ENCODE assay signal across 37 cellular contexts in the genomic region with DNA sequence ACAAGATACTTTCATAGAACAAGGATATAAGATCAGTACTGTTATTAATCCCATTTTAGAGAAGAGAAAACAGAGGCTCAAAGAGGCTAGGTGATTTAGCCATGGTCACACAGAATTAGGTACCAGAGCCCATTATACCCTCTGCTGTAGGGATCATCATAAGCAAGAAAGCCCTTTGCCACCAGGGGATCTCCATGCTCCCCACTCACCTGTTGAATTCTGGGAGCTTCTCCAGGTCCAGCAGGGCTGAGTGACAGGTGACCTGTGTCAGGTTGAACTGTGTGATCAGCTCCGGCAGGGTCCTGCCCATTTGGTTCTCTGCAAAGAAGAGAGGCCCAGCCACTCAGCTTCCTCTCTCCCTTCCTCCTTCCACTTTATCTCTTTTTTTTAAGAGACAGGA. TPM values are rescaled to one million over a fixed set of nuclear protein-coding genes. Genes with fewer than 3 reads are reported as not detected.
DNase-seq lines count a peak whose midpoint lies in the region; ATAC-seq, FAIRE-seq and TF ChIP-seq lines count a peak whose summit lies in the region.
"Had no signal": no experiment of that assay in that cellular context is flagged by ENCODE, and none has a peak within 500 bp of the region (broad histone marks: within the 10 kb centered on the region; RNA-seq: fewer than 3 reads in every experiment).

No MANE protein-coding gene starts in this region.

- H3K4me3 Mint-ChIP-seq in activated CD4-positive, alpha-beta T cell treated with anti-CD3 and anti-CD28 coated beads, Interleukin-2, amount 10 ng/mL, durations not matched to agents 24 days and 14 days, result no peak overlapping the region
- H3K4me3 Mint-ChIP-seq: B cell; CD14-positive monocyte; CD4-positive, alpha-beta memory T cell; CD4-positive, alpha-beta T cell; CD4-positive, CD25-positive, alpha-beta regulatory T cell; CD8-positive, alpha-beta memory T cell; CD8-positive, alpha-beta T cell had no signal

- no peaks in the 10 kb centered on the region for H3K4me1 Mint-ChIP-seq in activated CD4-positive, alpha-beta T cell treated with anti-CD3 and anti-CD28 coated beads, Interleukin-2, amount 10 ng/mL, durations not matched to agents 24 days and 14 days
- H3K4me1 Mint-ChIP-seq: B cell; CD4-positive, alpha-beta memory T cell; CD8-positive, alpha-beta memory T cell had no signal

- no peak for ATAC-seq in HepG2
- no peak for ATAC-seq in right lobe of liver
- ATAC-seq in GM18907 (IDR thresholded peaks at IDR 0.05; ENCODE audit: unreplicated experiment), result no peak
- ATAC-seq: A549; CD8-positive, alpha-beta T cell had no signal

- H3K4me1 ChIP-seq in HepG2 (ENCODE audit: insufficient read depth, low read length) (peaks cover 23% of the 10 kb centered on the region), right lobe of liver (no peaks in the 10 kb centered on the region), HEK293 (ENCODE audit: control insufficient read depth, insufficient read depth, low read length) (no peaks in the 10 kb centered on the region), Karpas-422 (ENCODE audit: low read length) (peaks cover 6% of the 10 kb centered on the region), kidney (ENCODE audit: control insufficient read depth in 1 of 2, insufficient read depth in 1 of 2, low read depth in 1 of 2, low read length in 2 of 2) (peaks cover 7 to 15% of the 10 kb centered on the region in 2 donors)
- H3K4me1 ChIP-seq: BE2C, BLaER1, Caco-2 had no signal

- TF ChIP-seq RAD21 in HepG2 (CRISPR knock-in tag; IDR thresholded peaks at IDR 0.05), result no peak

- POLR2A ChIA-PET in HepG2 (lab: Yijun Ruan, JAX), result no interaction called here
- POLR2A ChIA-PET in HEK293 (lab: Yijun Ruan, JAX), result no interaction called here

- DNase-seq in HepG2 (ENCODE audit: low spot score), result no peak
- DNase-seq in right lobe of liver, result no peak
- peak; percentile 21 for DNase-seq in Karpas-422
- peak; percentile 4 for DNase-seq in kidney
- DNase-seq in activated CD4-positive, alpha-beta T cell treated with anti-CD3 and anti-CD28 coated beads, Interleukin-2, amount 10 ng/mL, durations not matched to agents 24 days and 14 days, result no peak
- no peak for DNase-seq in mucosa of gallbladder (ENCODE audit: low spot score)
- DNase-seq: 8988T; ACHN; AML-193; BE2C; C1 segment of cervical spinal cord; Caco-2; Calu3; CD4-positive, alpha-beta memory T cell; CD4-positive, alpha-beta T cell; CD4-positive, CD25-positive, alpha-beta regulatory T cell; CD8-positive, alpha-beta memory T cell; CD8-positive, alpha-beta T cell; COR-L47; DMS 273 treated with DMSO at 0.1 percent for 48 hours; DMS153; DMS53; DMS79; DMS79 treated with DMSO at 0.1 percent for 48 hours; DND-41; EL had no signal

- H3K4me3 ChIP-seq in HepG2 (replicated peaks in 1 of 3; ENCODE audit: insufficient read depth in 1 of 3, low read depth in 2 of 3, low read length in 3 of 3) (no peak overlapping the region), right lobe of liver (no peak overlapping the region), HEK293 (ENCODE audit: low read depth, low read length) (no peak overlapping the region), Karpas-422 (ENCODE audit: low read length) (no peak overlapping the region), kidney (ENCODE audit: low read length in 2 of 2) (no peak overlapping the region)
- H3K4me3 ChIP-seq: A549; BLaER1; BLaER1 treated with 17β-estradiol and CSF1 and Interleukin-3, amounts not matched to agents 10 nM and 100 nM had no signal

- TF ChIP-seq CTCF in HepG2 (CRISPR knock-in tag; IDR thresholded peaks at IDR 0.05) (no peak), right lobe of liver (IDR thresholded peaks at IDR 0.05) (no peak), HEK293 (tag by site-specific recombination; IDR thresholded peaks at IDR 0.05) (no peak), kidney (IDR thresholded peaks at IDR 0.05; ENCODE audit: borderline replicate concordance, extremely low read depth, insufficient read depth) (no peak)

- H3K27me3 ChIP-seq in HepG2 (ENCODE audit: control insufficient read depth in 1 of 2, insufficient read depth in 2 of 2, low read length in 2 of 2) (no peaks in the 10 kb centered on the region), right lobe of liver (no peaks in the 10 kb centered on the region), Karpas-422 (ENCODE audit: low read length) (no peaks in the 10 kb centered on the region)
- H3K27me3 ChIP-seq: BE2C; BLaER1; BLaER1 treated with 17β-estradiol and CSF1 and Interleukin-3, amounts not matched to agents 10 nM and 100 nM had no signal

- H3K36me3 Mint-ChIP-seq in activated CD4-positive, alpha-beta T cell treated with anti-CD3 and anti-CD28 coated beads, Interleukin-2, amount 10 ng/mL, durations not matched to agents 24 days and 14 days (ENCODE audit: low read depth), result peaks cover 25% of the 10 kb centered on the region

- H3K27ac ChIP-seq in HepG2 (ENCODE audit: extremely low read length, insufficient read depth, low read length) (no peak overlapping the region), right lobe of liver (no peak overlapping the region), HEK293 (ENCODE audit: extremely low read depth, low read depth, low read length) (no peak overlapping the region), Karpas-422 (ENCODE audit: low read length) (no peak overlapping the region), kidney (ENCODE audit: low read depth in 2 of 2, low read length in 2 of 2) (no peak overlapping the region)
- H3K27ac ChIP-seq: 22Rv1; A549; BLaER1; BLaER1 treated with 17β-estradiol and CSF1 and Interleukin-3, amounts not matched to agents 10 nM and 100 nM; C4-2B had no signal

- H2AFZ ChIP-seq in HepG2 (ENCODE audit: low read length) (no peak overlapping the region), Karpas-422 (ENCODE audit: low read length) (no peak overlapping the region)

- no peaks in the 10 kb centered on the region for H3K27me3 Mint-ChIP-seq in activated CD4-positive, alpha-beta T cell treated with anti-CD3 and anti-CD28 coated beads, Interleukin-2, amount 10 ng/mL, durations not matched to agents 24 days and 14 days
- H3K27me3 Mint-ChIP-seq: B cell; CD4-positive, alpha-beta memory T cell; CD4-positive, alpha-beta T cell; CD4-positive, CD25-positive, alpha-beta regulatory T cell; CD8-positive, alpha-beta memory T cell had no signal

- no TSS peak for BruUV-seq in HepG2 (replicated peaks; lab: Mats Ljungman, UMichigan)

- H3K79me2 ChIP-seq in HepG2 (ENCODE audit: insufficient read depth, low read length), result no peaks in the 10 kb centered on the region
- no peaks in the 10 kb centered on the region for H3K79me2 ChIP-seq in Karpas-422 (ENCODE audit: low read length)

- TF ChIP-seq EP300 in HepG2 (IDR thresholded peaks at IDR 0.05; ENCODE audit: low read depth in 2 of 2, low read length in 2 of 2), result no peak
- TF ChIP-seq EP300 in HepG2 (CRISPR knock-in tag; IDR thresholded peaks at IDR 0.05; ENCODE audit: borderline replicate concordance), result no peak

- CTCF ChIA-PET in HepG2 (lab: Yijun Ruan, JAX; ENCODE audit: low intra/inter-chr PET ratio, low total read pairs) (no interaction called here), HEK293 (lab: Yijun Ruan, JAX) (no interaction called here)

- in situ Hi-C loops in HepG2 (cut with HindIII; ENCODE audit: extremely low pct_ligation_motif_present, low pct_unique_long_range_greater_than_20kb), result no loop called here

- intact Hi-C loops in HepG2 (cut with micrococcal nuclease; ENCODE audit: unreplicated experiment) (no loop called here), right lobe of liver (cut with DNase I) (no loop called here), kidney (cut with DNase I) (no loop called here)
- intact Hi-C loops in activated CD4-positive, alpha-beta T cell treated with anti-CD3 and anti-CD28 coated beads, Interleukin-2, amount 10 ng/mL, durations not matched to agents 24 days and 14 days (cut with micrococcal nuclease), result no loop called here

- TF ChIP-seq POLR2A in HepG2 (IDR thresholded peaks at IDR 0.05; ENCODE audit: insufficient read depth in 1 of 2, low read depth in 2 of 2, low read length in 2 of 2), result no peak
- no peak for TF ChIP-seq POLR2A in right lobe of liver (IDR thresholded peaks at IDR 0.05)

- H3K4me2 ChIP-seq in HepG2 (ENCODE audit: low read depth, low read length) (no peak overlapping the region), Karpas-422 (ENCODE audit: low read depth, low read length, poor library complexity, severe bottlenecking) (no peak overlapping the region)
- H3K4me2 ChIP-seq: A549; BLaER1; BLaER1 treated with 17β-estradiol and CSF1 and Interleukin-3, amounts not matched to agents 10 nM and 100 nM had no signal

- H3K9me3 Mint-ChIP-seq in activated CD4-positive, alpha-beta T cell treated with anti-CD3 and anti-CD28 coated beads, Interleukin-2, amount 10 ng/mL, durations not matched to agents 24 days and 14 days, result no peaks in the 10 kb centered on the region
- H3K9me3 Mint-ChIP-seq: CD14-positive monocyte; CD4-positive, alpha-beta memory T cell; CD4-positive, alpha-beta T cell; CD4-positive, CD25-positive, alpha-beta regulatory T cell; CD8-positive, alpha-beta memory T cell; CD8-positive, alpha-beta T cell had no signal

- 95% methylated on average over 1 of the region's 1 CpG for WGBS in HepG2 (ENCODE audit: low lambda C conversion rate)
- no CpG with 5 or more reads among the region's 1 CpG for WGBS in right lobe of liver (ENCODE audit: insufficient coverage, low coverage, low lambda C conversion rate, missing lambda C conversion rate)

- no peak overlapping the region for H3K9ac ChIP-seq in HepG2 (ENCODE audit: insufficient read depth, low read depth, low read length)
- no peak overlapping the region for H3K9ac ChIP-seq in Karpas-422 (ENCODE audit: low read length)
- no peak overlapping the region for H3K9ac ChIP-seq in kidney (ENCODE audit: low read length in 2 of 2)
- H3K9ac ChIP-seq: BLaER1; BLaER1 treated with 17β-estradiol and CSF1 and Interleukin-3, amounts not matched to agents 10 nM and 100 nM had no signal

- no peak overlapping the region for H3K27ac Mint-ChIP-seq in activated CD4-positive, alpha-beta T cell treated with anti-CD3 and anti-CD28 coated beads, Interleukin-2, amount 10 ng/mL, durations not matched to agents 24 days and 14 days
- H3K27ac Mint-ChIP-seq: B cell; CD4-positive, alpha-beta memory T cell; CD4-positive, alpha-beta T cell; CD4-positive, CD25-positive, alpha-beta regulatory T cell; CD8-positive, alpha-beta T cell had no signal

- H3K9me3 ChIP-seq in HepG2 (ENCODE audit: low read length), result no peaks in the 10 kb centered on the region
- H3K9me3 ChIP-seq in right lobe of liver, result no peaks in the 10 kb centered on the region
- no peaks in the 10 kb centered on the region for H3K9me3 ChIP-seq in HEK293 (ENCODE audit: control insufficient read depth, insufficient read depth, low read depth, low read length)
- H3K9me3 ChIP-seq in Karpas-422 (ENCODE audit: low read length), result no peaks in the 10 kb centered on the region
- H3K9me3 ChIP-seq in kidney (ENCODE audit: control insufficient read depth in 1 of 2, low read length in 2 of 2), result no peaks in the 10 kb centered on the region
- H3K9me3 ChIP-seq: A549; BE2C; BLaER1; BLaER1 treated with 17β-estradiol and CSF1 and Interleukin-3, amounts not matched to agents 10 nM and 100 nM; Caco-2 had no signal

- peaks cover 59 to 88% of the 10 kb centered on the region in 2 experiments for H3K36me3 ChIP-seq in HepG2 (replicated peaks in 1 of 2; ENCODE audit: control insufficient read depth in 1 of 2, insufficient read depth in 2 of 2, low read length in 2 of 2)
- peaks cover 0 to 63% (median 11%) of the 10 kb centered on the region in 4 donors for H3K36me3 ChIP-seq in right lobe of liver
- H3K36me3 ChIP-seq in HEK293 (ENCODE audit: control insufficient read depth in 2 of 2, insufficient read depth in 1 of 2, low read length in 2 of 2), result peaks cover 12 to 76% of the 10 kb centered on the region in 2 experiments; a peak in 2 of 3 replicates
- peaks cover 30% of the 10 kb centered on the region for H3K36me3 ChIP-seq in Karpas-422 (ENCODE audit: insufficient read depth, low read length)
- peaks cover 23 to 35% of the 10 kb centered on the region in 2 donors for H3K36me3 ChIP-seq in kidney (ENCODE audit: control insufficient read depth in 1 of 2, insufficient read depth in 2 of 2, low read length in 2 of 2)

- no peaks in the 10 kb centered on the region for H4K20me1 ChIP-seq in HepG2 (ENCODE audit: insufficient read depth, low read length)
- no peaks in the 10 kb centered on the region for H4K20me1 ChIP-seq in Karpas-422 (ENCODE audit: insufficient read depth, low read depth, low read length)
- H4K20me1 ChIP-seq: BLaER1 had no signal

- H3K9me2 ChIP-seq in Karpas-422 (replicated peaks; ENCODE audit: insufficient read depth, low read length), result no peaks in the 10 kb centered on the region

- FAIRE-seq in HepG2 (lab: Jason Lieb, UNC) (no peak), kidney (lab: Jason Lieb, UNC) (no peak)
- FAIRE-seq: A204.1, A549, D721Med had no signal

RNA-seq across cellular contexts. Expression of a gene that starts 22.2 kb away (rescaled TPM):
- total RNA-seq in HepG2 (2016; rRNA removed; fragmentation: Illumina TruSeq; extraction: Trizol) (69.8 and 93.1 TPM in 2 replicates), right lobe of liver (10 to 100 TPM; 19.2 to 31.7 (median 27.8) TPM), kidney (79.9 TPM), mucosa of gallbladder (54.3 TPM)
- 52.6 and 57.4 TPM in 2 replicates for total RNA-seq in HepG2 (2016; cell fraction: cytosol; rRNA removed; fragmentation: Illumina TruSeq; extraction: Trizol; ENCODE audit: low read depth)
- total RNA-seq in HepG2 (2016; cell fraction: insoluble cytoplasmic fraction; rRNA removed; fragmentation: Illumina TruSeq; extraction: Trizol), result 76.8 and 80.6 TPM in 2 replicates
- 41.5 and 45.8 TPM in 2 replicates for total RNA-seq in HepG2 (2016; cell fraction: membrane; rRNA removed; fragmentation: Illumina TruSeq; extraction: Trizol)
- 84.5 and 97.4 TPM in 2 replicates for total RNA-seq in HepG2 (2016; cell fraction: nucleus; rRNA removed; fragmentation: Illumina TruSeq; extraction: Trizol)
- polyA plus RNA-seq in HepG2 (2011; rRNA removed) (51.5 and 52.3 TPM in 2 replicates), kidney (ENCODE audit: insufficient read depth, low read depth, low replicate concordance) (43.5 TPM)
- polyA plus RNA-seq in HepG2 (2011; cell fraction: cytosol; rRNA removed), result 25.4 and 28.7 TPM in 2 replicates
- 184 and 204 TPM in 2 replicates for polyA plus RNA-seq in HepG2 (2011; cell fraction: nucleus; rRNA removed)
- polyA plus RNA-seq in HepG2 (2012), result 70.4 and 97.1 TPM in 2 replicates
- 4.7 and 5.8 TPM in 2 replicates for polyA plus RNA-seq in HepG2 (2016; cell fraction: cytosol; fragmentation: Illumina TruSeq; extraction: Trizol; ENCODE audit: low read depth)
- 87.5 and 99.8 TPM in 2 replicates for polyA plus RNA-seq in HepG2 (2016; cell fraction: insoluble cytoplasmic fraction; fragmentation: Illumina TruSeq; extraction: Trizol; ENCODE audit: low read depth)
- polyA plus RNA-seq in HepG2 (2016; cell fraction: membrane; fragmentation: Illumina TruSeq; extraction: Trizol; ENCODE audit: low read depth), result 11.1 and 11.7 TPM in 2 replicates
- polyA plus RNA-seq in HepG2 (2016; cell fraction: nucleus; fragmentation: Illumina TruSeq; extraction: Trizol; ENCODE audit: insufficient read depth, low read depth), result 238 and 249 TPM in 2 replicates
- 58.5 and 111 TPM in 2 replicates for polyA minus RNA-seq in HepG2 (2011; rRNA and poly(A)+ RNA removed; ENCODE audit: low replicate concordance)
- 31.9 and 47.6 TPM in 2 replicates for polyA minus RNA-seq in HepG2 (2011; cell fraction: cytosol; rRNA and poly(A)+ RNA removed)
- polyA minus RNA-seq in HepG2 (2011; cell fraction: nucleus; rRNA and poly(A)+ RNA removed), result 134 and 143 TPM in 2 replicates
- total RNA-seq in Karpas-422 (2014; rRNA removed; shearing (Covaris generic); ENCODE audit: low replicate concordance), result 109 and 123 TPM in 2 replicates
- 109 and 113 TPM in 2 replicates for total RNA-seq in activated CD4-positive, alpha-beta T cell treated with anti-CD3 and anti-CD28 coated beads, Interleukin-2, amount 10 ng/mL, durations not matched to agents 24 days and 14 days

RNA-seq across cellular contexts. Expression of a gene that starts 24.7 kb away (rescaled TPM):
- total RNA-seq in HepG2 (2016; rRNA removed; fragmentation: Illumina TruSeq; extraction: Trizol), result 80.4 and 84.2 TPM in 2 replicates
- total RNA-seq in HepG2 (2016; cell fraction: cytosol; rRNA removed; fragmentation: Illumina TruSeq; extraction: Trizol; ENCODE audit: low read depth), result 18.1 and 20.7 TPM in 2 replicates
- 79.1 and 84.4 TPM in 2 replicates for total RNA-seq in HepG2 (2016; cell fraction: insoluble cytoplasmic fraction; rRNA removed; fragmentation: Illumina TruSeq; extraction: Trizol)
- 44.8 and 49.7 TPM in 2 replicates for total RNA-seq in HepG2 (2016; cell fraction: membrane; rRNA removed; fragmentation: Illumina TruSeq; extraction: Trizol)
- total RNA-seq in HepG2 (2016; cell fraction: nucleus; rRNA removed; fragmentation: Illumina TruSeq; extraction: Trizol), result 64.8 and 79.0 TPM in 2 replicates
- polyA plus RNA-seq in HepG2 (2011; rRNA removed), result 49.4 and 54.7 TPM in 2 replicates
- 41.5 and 46.7 TPM in 2 replicates for polyA plus RNA-seq in HepG2 (2011; cell fraction: cytosol; rRNA removed)
- 131 and 162 TPM in 2 replicates for polyA plus RNA-seq in HepG2 (2011; cell fraction: nucleus; rRNA removed)
- 27.0 and 35.2 TPM in 2 replicates for polyA plus RNA-seq in HepG2 (2012)
- 8.2 and 10.2 TPM in 2 replicates for polyA plus RNA-seq in HepG2 (2016; cell fraction: cytosol; fragmentation: Illumina TruSeq; extraction: Trizol; ENCODE audit: low read depth)
- 69.7 and 75.5 TPM in 2 replicates for polyA plus RNA-seq in HepG2 (2016; cell fraction: insoluble cytoplasmic fraction; fragmentation: Illumina TruSeq; extraction: Trizol; ENCODE audit: low read depth)
- polyA plus RNA-seq in HepG2 (2016; cell fraction: membrane; fragmentation: Illumina TruSeq; extraction: Trizol; ENCODE audit: low read depth), result 20.9 and 22.2 TPM in 2 replicates
- polyA plus RNA-seq in HepG2 (2016; cell fraction: nucleus; fragmentation: Illumina TruSeq; extraction: Trizol; ENCODE audit: insufficient read depth, low read depth), result 59.4 and 64.9 TPM in 2 replicates
- 142 and 329 TPM in 2 replicates for polyA minus RNA-seq in HepG2 (2011; rRNA and poly(A)+ RNA removed; ENCODE audit: low replicate concordance)
- 36.3 and 43.7 TPM in 2 replicates for polyA minus RNA-seq in HepG2 (2011; cell fraction: cytosol; rRNA and poly(A)+ RNA removed)
- 112 and 117 TPM in 2 replicates for polyA minus RNA-seq in HepG2 (2011; cell fraction: nucleus; rRNA and poly(A)+ RNA removed)
- total RNA-seq in right lobe of liver, result 10 to 100 TPM; 14.9 to 47.7 (median 15.9) TPM
- 25.5 and 27.9 TPM in 2 replicates for total RNA-seq in Karpas-422 (2014; rRNA removed; shearing (Covaris generic); ENCODE audit: low replicate concordance)
- 21.6 TPM for total RNA-seq in kidney
- 30.4 TPM for polyA plus RNA-seq in kidney (ENCODE audit: insufficient read depth, low read depth, low replicate concordance)
- 29.7 and 31.4 TPM in 2 replicates for total RNA-seq in activated CD4-positive, alpha-beta T cell treated with anti-CD3 and anti-CD28 coated beads, Interleukin-2, amount 10 ng/mL, durations not matched to agents 24 days and 14 days
- 17.2 TPM for total RNA-seq in mucosa of gallbladder

RNA-seq across cellular contexts. Expression of a gene that starts 25.1 kb away (rescaled TPM):
- 111 and 142 TPM in 2 replicates for total RNA-seq in HepG2 (2016; rRNA removed; fragmentation: Illumina TruSeq; extraction: Trizol)
- total RNA-seq in HepG2 (2016; cell fraction: cytosol; rRNA removed; fragmentation: Illumina TruSeq; extraction: Trizol; ENCODE audit: low read depth), result 27.2 and 33.8 TPM in 2 replicates
- total RNA-seq in HepG2 (2016; cell fraction: insoluble cytoplasmic fraction; rRNA removed; fragmentation: Illumina TruSeq; extraction: Trizol), result 112 and 143 TPM in 2 replicates
- 46.0 and 47.2 TPM in 2 replicates for total RNA-seq in HepG2 (2016; cell fraction: membrane; rRNA removed; fragmentation: Illumina TruSeq; extraction: Trizol)
- 80.6 and 99.3 TPM in 2 replicates for total RNA-seq in HepG2 (2016; cell fraction: nucleus; rRNA removed; fragmentation: Illumina TruSeq; extraction: Trizol)
- polyA plus RNA-seq in HepG2 (2011; rRNA removed), result 97.6 and 100 TPM in 2 replicates
- polyA plus RNA-seq in HepG2 (2011; cell fraction: cytosol; rRNA removed), result 98.1 and 112 TPM in 2 replicates
- 129 and 137 TPM in 2 replicates for polyA plus RNA-seq in HepG2 (2011; cell fraction: nucleus; rRNA removed)
- 83.8 and 88.4 TPM in 2 replicates for polyA plus RNA-seq in HepG2 (2012)
- 31.2 and 32.8 TPM in 2 replicates for polyA plus RNA-seq in HepG2 (2016; cell fraction: cytosol; fragmentation: Illumina TruSeq; extraction: Trizol; ENCODE audit: low read depth)
- 119 and 123 TPM in 2 replicates for polyA plus RNA-seq in HepG2 (2016; cell fraction: insoluble cytoplasmic fraction; fragmentation: Illumina TruSeq; extraction: Trizol; ENCODE audit: low read depth)
- 30.0 and 32.3 TPM in 2 replicates for polyA plus RNA-seq in HepG2 (2016; cell fraction: membrane; fragmentation: Illumina TruSeq; extraction: Trizol; ENCODE audit: low read depth)
- polyA plus RNA-seq in HepG2 (2016; cell fraction: nucleus; fragmentation: Illumina TruSeq; extraction: Trizol; ENCODE audit: insufficient read depth, low read depth), result 89.9 and 95.2 TPM in 2 replicates
- 49.6 and 117 TPM in 2 replicates for polyA minus RNA-seq in HepG2 (2011; rRNA and poly(A)+ RNA removed; ENCODE audit: low replicate concordance)
- polyA minus RNA-seq in HepG2 (2011; cell fraction: cytosol; rRNA and poly(A)+ RNA removed), result 61.7 and 68.8 TPM in 2 replicates
- polyA minus RNA-seq in HepG2 (2011; cell fraction: nucleus; rRNA and poly(A)+ RNA removed), result 155 and 167 TPM in 2 replicates
- 10 to 100 TPM; 27.6 to 50.5 (median 37.4) TPM for total RNA-seq in right lobe of liver
- 43.1 and 69.5 TPM in 2 replicates for total RNA-seq in Karpas-422 (2014; rRNA removed; shearing (Covaris generic); ENCODE audit: low replicate concordance)
- total RNA-seq in kidney, result 52.8 TPM
- polyA plus RNA-seq in kidney (ENCODE audit: insufficient read depth, low read depth, low replicate concordance), result 20.8 TPM
- 62.0 and 70.6 TPM in 2 replicates for total RNA-seq in activated CD4-positive, alpha-beta T cell treated with anti-CD3 and anti-CD28 coated beads, Interleukin-2, amount 10 ng/mL, durations not matched to agents 24 days and 14 days
- 64.9 TPM for total RNA-seq in mucosa of gallbladder

Comparison
In these comparisons a context has a peak if more than half of its experiments do, and no peak if none do; other contexts are left out.
1. DNase-seq: peak in Karpas-422 (single experiment) and kidney (single experiment); none in HepG2 (single experiment), right lobe of liver (0 of 3), activated CD4-positive, alpha-beta T cell treated with anti-CD3 and anti-CD28 coated beads, Interleukin-2, amount 10 ng/mL, durations not matched to agents 24 days and 14 days (single experiment) and mucosa of gallbladder (single experiment).